ENCODE assay signal across 9 cellular contexts in genomic region chr2:30224147-30224546, GRCh38. TPM values are rescaled to one million over a fixed set of nuclear protein-coding genes. Genes with fewer than 3 reads are reported as not detected.
DNase-seq lines count a peak whose midpoint lies in the region; ATAC-seq and TF ChIP-seq lines count a peak whose summit lies in the region.
"Had no signal": no experiment of that assay in that cellular context is flagged by ENCODE, and none has a peak within 500 bp of the region (broad histone marks: within the 10 kb centered on the region; RNA-seq: fewer than 3 reads in every experiment).

No MANE protein-coding gene starts in this region.

- TF ChIP-seq POLR2A in right lobe of liver (IDR thresholded peaks at IDR 0.05) = no peak

- no peaks in the 10 kb centered on the region for H3K36me3 Mint-ChIP-seq in activated naive CD4-positive, alpha-beta T cell treated with anti-CD3 and anti-CD28 coated beads for 36 hours (ENCODE audit: low read depth)
- H3K36me3 Mint-ChIP-seq in activated T-helper 1 cell treated with anti-CD3 and anti-CD28 coated beads, Interleukin-12 subunit alpha, Interleukin-12 subunit beta, Interleukin-2, Interleukin-4 antibody, amounts not matched to agents 30 ng/mL and 10 ng/mL and 1 ng/mL, durations not matched to agents 14 hours and 24 hours and 36 hours (ENCODE audit: low read depth) = no peaks in the 10 kb centered on the region
- H3K36me3 Mint-ChIP-seq in immature natural killer cell = no peaks in the 10 kb centered on the region

- H3K27me3 ChIP-seq in thymus (ENCODE audit: control insufficient read depth, insufficient read depth) (no peaks in the 10 kb centered on the region), right lobe of liver (no peaks in the 10 kb centered on the region)

- CTCF ChIA-PET in activated naive CD4-positive, alpha-beta T cell treated with anti-CD3 and anti-CD28 coated beads for 36 hours (lab: Charles Lee) = interaction anchor here (0.8 to 9.8 kb wide), 8 partner anchors 10 to 487 kb away, joined by 3 to 97 read pairs (median 4); no protein-coding TSS in a partner anchor

- peaks cover 72% of the 10 kb centered on the region for H3K4me1 ChIP-seq in thymus (ENCODE audit: control insufficient read depth, insufficient read depth, low read length)
- H3K4me1 ChIP-seq in right lobe of liver = no peaks in the 10 kb centered on the region

- H3K9me3 ChIP-seq in thymus (ENCODE audit: control insufficient read depth) (no peaks in the 10 kb centered on the region), right lobe of liver (no peaks in the 10 kb centered on the region)

- no peaks in the 10 kb centered on the region for H3K9me3 Mint-ChIP-seq in activated naive CD4-positive, alpha-beta T cell treated with anti-CD3 and anti-CD28 coated beads for 36 hours
- no peaks in the 10 kb centered on the region for H3K9me3 Mint-ChIP-seq in activated T-helper 1 cell treated with anti-CD3 and anti-CD28 coated beads, Interleukin-12 subunit alpha, Interleukin-12 subunit beta, Interleukin-2, Interleukin-4 antibody, amounts not matched to agents 30 ng/mL and 10 ng/mL and 1 ng/mL, durations not matched to agents 14 hours and 24 hours and 36 hours
- H3K9me3 Mint-ChIP-seq in immature natural killer cell = peaks cover 0 to 1% (median 0%) of the 10 kb centered on the region in 6 donors

- no peaks in the 10 kb centered on the region for H3K27me3 Mint-ChIP-seq in activated naive CD4-positive, alpha-beta T cell treated with anti-CD3 and anti-CD28 coated beads for 36 hours (ENCODE audit: low read depth)
- H3K27me3 Mint-ChIP-seq in activated T-helper 1 cell treated with anti-CD3 and anti-CD28 coated beads, Interleukin-12 subunit alpha, Interleukin-12 subunit beta, Interleukin-2, Interleukin-4 antibody, amounts not matched to agents 30 ng/mL and 10 ng/mL and 1 ng/mL, durations not matched to agents 14 hours and 24 hours and 36 hours (ENCODE audit: insufficient read depth) = peaks cover 4% of the 10 kb centered on the region
- H3K27me3 Mint-ChIP-seq in immature natural killer cell (ENCODE audit: low read depth in 3 of 3) = peaks cover 3 to 20% (median 4%) of the 10 kb centered on the region in 3 donors

- H3K4me1 Mint-ChIP-seq in activated naive CD4-positive, alpha-beta T cell treated with anti-CD3 and anti-CD28 coated beads for 36 hours (ENCODE audit: low read depth) = peaks cover 58% of the 10 kb centered on the region
- H3K4me1 Mint-ChIP-seq in activated T-helper 1 cell treated with anti-CD3 and anti-CD28 coated beads, Interleukin-12 subunit alpha, Interleukin-12 subunit beta, Interleukin-2, Interleukin-4 antibody, amounts not matched to agents 30 ng/mL and 10 ng/mL and 1 ng/mL, durations not matched to agents 14 hours and 24 hours and 36 hours (ENCODE audit: low read depth) = peaks cover 76% of the 10 kb centered on the region
- H3K4me1 Mint-ChIP-seq in immature natural killer cell = peaks cover 71 to 79% of the 10 kb centered on the region in 2 donors

- DNase-seq in activated naive CD4-positive, alpha-beta T cell treated with anti-CD3 and anti-CD28 coated beads for 36 hours = no peak
- no peak for DNase-seq in activated naive CD4-positive, alpha-beta T cell treated with Interleukin-2 at 50 U/mL for 16 hours
- no peak for DNase-seq in activated T-helper 1 cell treated with anti-CD3 and anti-CD28 coated beads, Interleukin-12 subunit alpha, Interleukin-12 subunit beta, Interleukin-2, Interleukin-4 antibody, amounts not matched to agents 30 ng/mL and 10 ng/mL and 1 ng/mL, durations not matched to agents 14 hours and 24 hours and 36 hours (ENCODE audit: low spot score)
- DNase-seq in immature natural killer cell = no peak
- no peak for DNase-seq in stimulated activated naive CD4-positive, alpha-beta T cell treated with Interleukin-2 at 50 U/mL for 16 hours (lab: John Stamatoyannopoulos, UW)
- DNase-seq in right lobe of liver = no peak
- DNase-seq in GM10266 (ENCODE audit: extremely low spot score) = no peak
- DNase-seq: cerebellar nuclear complex had no signal

- intact Hi-C loops in activated naive CD4-positive, alpha-beta T cell treated with anti-CD3 and anti-CD28 coated beads for 36 hours (cut with micrococcal nuclease) = no loop called here
- intact Hi-C loops in activated T-helper 1 cell treated with anti-CD3 and anti-CD28 coated beads, Interleukin-12 subunit alpha, Interleukin-12 subunit beta, Interleukin-2, Interleukin-4 antibody, amounts not matched to agents 30 ng/mL and 10 ng/mL and 1 ng/mL, durations not matched to agents 14 hours and 24 hours and 36 hours (cut with micrococcal nuclease) = loop anchor here (2.0 kb wide), 1 partner anchor 1101 kb away; no protein-coding TSS in a partner anchor
- intact Hi-C loops in right lobe of liver (cut with DNase I) = no loop called here

- peak overlapping the region; percentile 23 for H3K4me3 Mint-ChIP-seq in activated naive CD4-positive, alpha-beta T cell treated with anti-CD3 and anti-CD28 coated beads for 36 hours
- H3K4me3 Mint-ChIP-seq in activated T-helper 1 cell treated with anti-CD3 and anti-CD28 coated beads, Interleukin-12 subunit alpha, Interleukin-12 subunit beta, Interleukin-2, Interleukin-4 antibody, amounts not matched to agents 30 ng/mL and 10 ng/mL and 1 ng/mL, durations not matched to agents 14 hours and 24 hours and 36 hours = peak overlapping the region; percentile 34
- peak overlapping the region; percentile 92 to 98 (median 96) for H3K4me3 Mint-ChIP-seq in immature natural killer cell

- no peaks in the 10 kb centered on the region for H3K36me3 ChIP-seq in thymus (ENCODE audit: control insufficient read depth, insufficient read depth)
- no peaks in the 10 kb centered on the region for H3K36me3 ChIP-seq in right lobe of liver

- H3K4me3 ChIP-seq in thymus (ENCODE audit: low read length) = no peak overlapping the region
- no peak overlapping the region for H3K4me3 ChIP-seq in right lobe of liver

- TF ChIP-seq CTCF in right lobe of liver (IDR thresholded peaks at IDR 0.05) (no peak), GM10266 (IDR thresholded peaks at IDR 0.05; ENCODE audit: control insufficient read depth, insufficient read depth, low read depth, missing control alignments) (no peak)

- no peak for ATAC-seq in right lobe of liver

- H3K27ac Mint-ChIP-seq in activated naive CD4-positive, alpha-beta T cell treated with anti-CD3 and anti-CD28 coated beads for 36 hours = peak overlapping the region; percentile 18
- peak overlapping the region; percentile 69 for H3K27ac Mint-ChIP-seq in activated T-helper 1 cell treated with anti-CD3 and anti-CD28 coated beads, Interleukin-12 subunit alpha, Interleukin-12 subunit beta, Interleukin-2, Interleukin-4 antibody, amounts not matched to agents 30 ng/mL and 10 ng/mL and 1 ng/mL, durations not matched to agents 14 hours and 24 hours and 36 hours
- peak overlapping the region; percentile 99 to 100 (median 100) for H3K27ac Mint-ChIP-seq in immature natural killer cell

- H3K27ac ChIP-seq in thymus (ENCODE audit: low read depth) (peak overlapping the region; percentile 90), right lobe of liver (no peak overlapping the region)

RNA-seq across cellular contexts. Expression of gene LBH, which starts 7.2 kb away (rescaled TPM):
- 10 to 100 TPM; 71.4 to 75.3 TPM for total RNA-seq in activated naive CD4-positive, alpha-beta T cell treated with anti-CD3 and anti-CD28 coated beads for 36 hours
- 306 and 313 TPM in 2 replicates for total RNA-seq in activated T-helper 1 cell treated with anti-CD3 and anti-CD28 coated beads, Interleukin-12 subunit alpha, Interleukin-12 subunit beta, Interleukin-2, Interleukin-4 antibody, amounts not matched to agents 30 ng/mL and 10 ng/mL and 1 ng/mL, durations not matched to agents 14 hours and 24 hours and 36 hours
- polyA plus RNA-seq in immature natural killer cell = 100 to 1,000 TPM; 101 to 137 (median 129) TPM
- polyA plus RNA-seq in thymus = 88.9 TPM
- total RNA-seq in right lobe of liver = 10 to 100 TPM in 3 of 6 experiments, 1 to 10 TPM in 3; 4.3 to 17.6 (median 9.5) TPM

Comparison
In these comparisons a context has a peak if more than half of its experiments do, and no peak if none do; other contexts are left out.
1. H3K27ac Mint-ChIP-seq: peak in every context shown above with its lines; median percentile 100 in immature natural killer cell; 69 in activated T-helper 1 cell treated with anti-CD3 and anti-CD28 coated beads, Interleukin-12 subunit alpha, Interleukin-12 subunit beta, Interleukin-2, Interleukin-4 antibody, amounts not matched to agents 30 ng/mL and 10 ng/mL and 1 ng/mL, durations not matched to agents 14 hours and 24 hours and 36 hours; 18 in activated naive CD4-positive, alpha-beta T cell treated with anti-CD3 and anti-CD28 coated beads for 36 hours.
2. H3K4me3 Mint-ChIP-seq: peak in every context shown above with its lines; median percentile 96 in immature natural killer cell; 34 in activated T-helper 1 cell treated with anti-CD3 and anti-CD28 coated beads, Interleukin-12 subunit alpha, Interleukin-12 subunit beta, Interleukin-2, Interleukin-4 antibody, amounts not matched to agents 30 ng/mL and 10 ng/mL and 1 ng/mL, durations not matched to agents 14 hours and 24 hours and 36 hours; 23 in activated naive CD4-positive, alpha-beta T cell treated with anti-CD3 and anti-CD28 coated beads for 36 hours.